1 cellular context compared by ENCODE assay signal in the genomic region with DNA sequence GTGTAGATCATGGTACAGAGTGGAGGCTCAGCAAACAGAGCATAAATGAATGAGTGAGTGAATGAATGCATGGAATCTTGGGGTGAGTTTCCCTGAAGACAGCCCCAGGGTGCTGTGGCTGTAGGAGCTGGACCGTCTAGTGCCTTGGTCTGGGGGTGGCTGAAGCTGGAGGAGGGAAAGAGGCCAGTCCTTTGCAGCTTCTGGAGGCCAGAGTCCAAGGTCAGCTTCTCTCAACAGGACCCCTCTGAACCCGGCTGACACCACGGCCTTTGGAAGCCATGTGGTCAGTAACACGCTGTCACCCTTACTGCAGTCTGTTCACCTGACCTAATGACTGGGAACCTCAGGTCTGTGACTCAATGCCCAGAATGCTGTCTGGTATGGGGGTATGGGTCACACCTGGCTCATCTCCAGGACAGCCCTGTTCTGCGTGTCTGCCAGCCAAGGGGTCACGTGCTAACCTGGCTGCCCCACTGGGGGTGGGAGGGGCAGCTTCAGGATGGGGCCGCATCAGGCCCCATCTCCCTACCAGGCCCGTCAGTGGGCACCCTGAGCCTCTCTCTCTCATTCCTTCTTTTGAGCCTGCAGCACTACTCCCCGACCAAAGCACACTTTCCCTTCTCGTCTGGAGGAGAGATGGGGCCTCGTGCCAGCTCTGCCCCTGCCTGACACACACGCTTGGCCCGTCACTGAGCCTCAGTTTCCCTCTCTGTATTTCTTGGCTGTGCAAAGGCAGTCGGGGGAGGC.
TF ChIP-seq lines count a peak whose summit lies in the region.

No MANE protein-coding gene starts in this region.

TF ChIP-seq in HepG2, 621 proteins besides CTCF, POLR2A, EP300 and RAD21 (continued from another document and continues in another):
- TF ChIP-seq SNAI1 (CRISPR knock-in tag; IDR thresholded peaks at IDR 0.05; ENCODE audit: borderline replicate concordance) (no peak; the same call in 1 of the 2 replicates), ELF1 (CRISPR knock-in tag; IDR thresholded peaks at IDR 0.05) (peak; percentile 58), FOSL2 (CRISPR knock-in tag; IDR thresholded peaks at IDR 0.05) (peak; percentile 90), SIN3B (IDR thresholded peaks at IDR 0.05; ENCODE audit: low read length) (no peak), HMG20B (CRISPR knock-in tag; conservative IDR thresholded peaks at IDR 0.05) (peak; percentile 55; the same call in 1 of the 2 replicates), ZSCAN21 (CRISPR knock-in tag; IDR thresholded peaks at IDR 0.05; ENCODE audit: borderline replicate concordance) (peak; percentile 86), ZFP82 (CRISPR knock-in tag; IDR thresholded peaks at IDR 0.05; ENCODE audit: borderline replicate concordance) (no peak; the same call in 1 of the 2 replicates), SIN3A (IDR thresholded peaks at IDR 0.05; ENCODE audit: borderline replicate concordance, low read depth, low read length) (peak; percentile 93), ZNF589 (CRISPR knock-in tag; conservative IDR thresholded peaks at IDR 0.05) (no peak), KDM1A (CRISPR knock-in tag; IDR thresholded peaks at IDR 0.05) (peak; percentile 64; the same call in 1 of the 2 replicates), MAZ (IDR thresholded peaks at IDR 0.05; ENCODE audit: borderline replicate concordance, low read depth, low read length) (peak; percentile 37; the same call in 1 of the 2 replicates), MAZ (CRISPR knock-in tag; IDR thresholded peaks at IDR 0.05; ENCODE audit: low read depth) (peak; percentile 95), ZNF382 (CRISPR knock-in tag; IDR thresholded peaks at IDR 0.05; ENCODE audit: borderline replicate concordance) (no peak), MTERF4 (CRISPR knock-in tag; IDR thresholded peaks at IDR 0.05) (0 out of 2 replicates have a peak, but pooled peaks have one; percentile 75), NR3C1 (CRISPR knock-in tag; IDR thresholded peaks at IDR 0.05) (no peak), U2AF2 (IDR thresholded peaks at IDR 0.05; ENCODE audit: low read depth, low read length) (no peak), EEA1 (CRISPR knock-in tag; IDR thresholded peaks at IDR 0.05; ENCODE audit: borderline replicate concordance) (0 out of 2 replicates have a peak, but pooled peaks have one; percentile 51), HIVEP1 (CRISPR knock-in tag; IDR thresholded peaks at IDR 0.05) (peak; percentile 85), BRCA1 (CRISPR knock-in tag; IDR thresholded peaks at IDR 0.05) (0 out of 2 replicates have a peak, but pooled peaks have one; percentile 3), PAX8 (CRISPR knock-in tag; IDR thresholded peaks at IDR 0.05; ENCODE audit: borderline replicate concordance) (no peak), PHF5A (CRISPR knock-in tag; IDR thresholded peaks at IDR 0.05; ENCODE audit: low read depth, unreplicated experiment) (peak; percentile 57), PAWR (CRISPR knock-in tag; IDR thresholded peaks at IDR 0.05; ENCODE audit: borderline replicate concordance) (no peak), THAP7 (CRISPR knock-in tag; IDR thresholded peaks at IDR 0.05) (0 out of 2 replicates have a peak, but pooled peaks have one; percentile 62), HNF4A (CRISPR knock-in tag; IDR thresholded peaks at IDR 0.05) (peak; percentile 97), ZNF770 (CRISPR knock-in tag; IDR thresholded peaks at IDR 0.05) (peak; percentile 38; the same call in 1 of the 2 replicates), ZFX (CRISPR knock-in tag; IDR thresholded peaks at IDR 0.05; ENCODE audit: low read depth) (peak; percentile 61; the same call in 1 of the 2 replicates), SRSF1 (optimal IDR thresholded peaks at IDR 0.05; ENCODE audit: low read depth, low read length) (no peak), ZNF749 (CRISPR knock-in tag; IDR thresholded peaks at IDR 0.05; ENCODE audit: borderline replicate concordance) (no peak), GATAD1 (CRISPR knock-in tag; IDR thresholded peaks at IDR 0.05) (peak; percentile 67), BCL6 (CRISPR knock-in tag; IDR thresholded peaks at IDR 0.05) (peak; percentile 87), SIX1 (CRISPR knock-in tag; IDR thresholded peaks at IDR 0.05; ENCODE audit: borderline replicate concordance) (0 out of 2 replicates have a peak, but pooled peaks have one; percentile 45), ZNF3 (CRISPR knock-in tag; IDR thresholded peaks at IDR 0.05) (no peak)
- TF ChIP-seq, protein P1, sequence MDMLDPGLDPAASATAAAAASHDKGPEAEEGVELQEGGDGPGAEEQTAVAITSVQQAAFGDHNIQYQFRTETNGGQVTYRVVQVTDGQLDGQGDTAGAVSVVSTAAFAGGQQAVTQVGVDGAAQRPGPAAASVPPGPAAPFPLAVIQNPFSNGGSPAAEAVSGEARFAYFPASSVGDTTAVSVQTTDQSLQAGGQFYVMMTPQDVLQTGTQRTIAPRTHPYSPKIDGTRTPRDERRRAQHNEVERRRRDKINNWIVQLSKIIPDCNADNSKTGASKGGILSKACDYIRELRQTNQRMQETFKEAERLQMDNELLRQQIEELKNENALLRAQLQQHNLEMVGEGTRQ (IDR thresholded peaks at IDR 0.05; ENCODE audit: low read depth, low read length) = peak; percentile 76
- TF ChIP-seq, protein P1 (CRISPR knock-in tag; IDR thresholded peaks at IDR 0.05; ENCODE audit: borderline replicate concordance) = peak; percentile 80; the same call in 1 of the 2 replicates
- TF ChIP-seq, protein P2, sequence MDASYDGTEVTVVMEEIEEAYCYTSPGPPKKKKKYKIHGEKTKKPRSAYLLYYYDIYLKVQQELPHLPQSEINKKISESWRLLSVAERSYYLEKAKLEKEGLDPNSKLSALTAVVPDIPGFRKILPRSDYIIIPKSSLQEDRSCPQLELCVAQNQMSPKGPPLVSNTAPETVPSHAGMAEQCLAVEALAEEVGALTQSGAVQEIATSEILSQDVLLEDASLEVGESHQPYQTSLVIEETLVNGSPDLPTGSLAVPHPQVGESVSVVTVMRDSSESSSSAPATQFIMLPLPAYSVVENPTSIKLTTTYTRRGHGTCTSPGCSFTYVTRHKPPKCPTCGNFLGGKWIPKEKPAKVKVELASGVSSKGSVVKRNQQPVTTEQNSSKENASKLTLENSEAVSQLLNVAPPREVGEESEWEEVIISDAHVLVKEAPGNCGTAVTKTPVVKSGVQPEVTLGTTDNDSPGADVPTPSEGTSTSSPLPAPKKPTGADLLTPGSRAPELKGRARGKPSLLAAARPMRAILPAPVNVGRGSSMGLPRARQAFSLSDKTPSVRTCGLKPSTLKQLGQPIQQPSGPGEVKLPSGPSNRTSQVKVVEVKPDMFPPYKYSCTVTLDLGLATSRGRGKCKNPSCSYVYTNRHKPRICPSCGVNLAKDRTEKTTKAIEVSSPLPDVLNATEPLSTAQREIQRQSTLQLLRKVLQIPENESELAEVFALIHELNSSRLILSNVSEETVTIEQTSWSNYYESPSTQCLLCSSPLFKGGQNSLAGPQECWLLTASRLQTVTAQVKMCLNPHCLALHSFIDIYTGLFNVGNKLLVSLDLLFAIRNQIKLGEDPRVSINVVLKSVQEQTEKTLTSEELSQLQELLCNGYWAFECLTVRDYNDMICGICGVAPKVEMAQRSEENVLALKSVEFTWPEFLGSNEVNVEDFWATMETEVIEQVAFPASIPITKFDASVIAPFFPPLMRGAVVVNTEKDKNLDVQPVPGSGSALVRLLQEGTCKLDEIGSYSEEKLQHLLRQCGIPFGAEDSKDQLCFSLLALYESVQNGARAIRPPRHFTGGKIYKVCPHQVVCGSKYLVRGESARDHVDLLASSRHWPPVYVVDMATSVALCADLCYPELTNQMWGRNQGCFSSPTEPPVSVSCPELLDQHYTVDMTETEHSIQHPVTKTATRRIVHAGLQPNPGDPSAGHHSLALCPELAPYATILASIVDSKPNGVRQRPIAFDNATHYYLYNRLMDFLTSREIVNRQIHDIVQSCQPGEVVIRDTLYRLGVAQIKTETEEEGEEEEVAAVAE (CRISPR knock-in tag; IDR thresholded peaks at IDR 0.05; ENCODE audit: borderline replicate concordance) = peak; percentile 88
- TF ChIP-seq, protein P3, sequence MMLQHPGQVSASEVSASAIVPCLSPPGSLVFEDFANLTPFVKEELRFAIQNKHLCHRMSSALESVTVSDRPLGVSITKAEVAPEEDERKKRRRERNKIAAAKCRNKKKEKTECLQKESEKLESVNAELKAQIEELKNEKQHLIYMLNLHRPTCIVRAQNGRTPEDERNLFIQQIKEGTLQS (CRISPR knock-in tag; IDR thresholded peaks at IDR 0.05) = no peak
- TF ChIP-seq, protein P4, sequence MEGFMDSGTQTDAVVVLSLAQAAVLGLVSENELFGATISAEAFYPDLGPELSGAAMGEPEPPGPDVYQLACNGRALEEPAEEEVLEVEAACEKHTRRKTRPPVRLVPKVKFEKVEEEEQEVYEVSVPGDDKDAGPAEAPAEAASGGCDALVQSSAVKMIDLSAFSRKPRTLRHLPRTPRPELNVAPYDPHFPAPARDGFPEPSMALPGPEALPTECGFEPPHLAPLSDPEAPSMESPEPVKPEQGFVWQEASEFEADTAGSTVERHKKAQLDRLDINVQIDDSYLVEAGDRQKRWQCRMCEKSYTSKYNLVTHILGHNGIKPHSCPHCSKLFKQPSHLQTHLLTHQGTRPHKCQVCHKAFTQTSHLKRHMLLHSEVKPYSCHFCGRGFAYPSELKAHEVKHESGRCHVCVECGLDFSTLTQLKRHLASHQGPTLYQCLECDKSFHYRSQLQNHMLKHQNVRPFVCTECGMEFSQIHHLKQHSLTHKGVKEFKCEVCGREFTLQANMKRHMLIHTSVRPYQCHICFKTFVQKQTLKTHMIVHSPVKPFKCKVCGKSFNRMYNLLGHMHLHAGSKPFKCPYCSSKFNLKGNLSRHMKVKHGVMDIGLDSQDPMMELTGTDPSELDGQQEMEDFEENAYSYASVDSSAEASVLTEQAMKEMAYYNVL (CRISPR knock-in tag; IDR thresholded peaks at IDR 0.05; ENCODE audit: borderline replicate concordance) = peak; percentile 85; the same call in 1 of the 2 replicates
- TF ChIP-seq, protein P5, sequence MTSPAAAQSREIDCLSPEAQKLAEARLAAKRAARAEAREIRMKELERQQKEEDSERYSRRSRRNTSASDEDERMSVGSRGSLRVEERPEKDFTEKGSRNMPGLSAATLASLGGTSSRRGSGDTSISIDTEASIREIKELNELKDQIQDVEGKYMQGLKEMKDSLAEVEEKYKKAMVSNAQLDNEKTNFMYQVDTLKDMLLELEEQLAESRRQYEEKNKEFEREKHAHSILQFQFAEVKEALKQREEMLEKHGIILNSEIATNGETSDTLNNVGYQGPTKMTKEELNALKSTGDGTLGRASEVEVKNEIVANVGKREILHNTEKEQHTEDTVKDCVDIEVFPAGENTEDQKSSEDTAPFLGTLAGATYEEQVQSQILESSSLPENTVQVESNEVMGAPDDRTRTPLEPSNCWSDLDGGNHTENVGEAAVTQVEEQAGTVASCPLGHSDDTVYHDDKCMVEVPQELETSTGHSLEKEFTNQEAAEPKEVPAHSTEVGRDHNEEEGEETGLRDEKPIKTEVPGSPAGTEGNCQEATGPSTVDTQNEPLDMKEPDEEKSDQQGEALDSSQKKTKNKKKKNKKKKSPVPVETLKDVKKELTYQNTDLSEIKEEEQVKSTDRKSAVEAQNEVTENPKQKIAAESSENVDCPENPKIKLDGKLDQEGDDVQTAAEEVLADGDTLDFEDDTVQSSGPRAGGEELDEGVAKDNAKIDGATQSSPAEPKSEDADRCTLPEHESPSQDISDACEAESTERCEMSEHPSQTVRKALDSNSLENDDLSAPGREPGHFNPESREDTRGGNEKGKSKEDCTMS (CRISPR knock-in tag; conservative IDR thresholded peaks at IDR 0.05) = no peak
